12 cellular contexts compared by ENCODE assay signal in the genomic region with DNA sequence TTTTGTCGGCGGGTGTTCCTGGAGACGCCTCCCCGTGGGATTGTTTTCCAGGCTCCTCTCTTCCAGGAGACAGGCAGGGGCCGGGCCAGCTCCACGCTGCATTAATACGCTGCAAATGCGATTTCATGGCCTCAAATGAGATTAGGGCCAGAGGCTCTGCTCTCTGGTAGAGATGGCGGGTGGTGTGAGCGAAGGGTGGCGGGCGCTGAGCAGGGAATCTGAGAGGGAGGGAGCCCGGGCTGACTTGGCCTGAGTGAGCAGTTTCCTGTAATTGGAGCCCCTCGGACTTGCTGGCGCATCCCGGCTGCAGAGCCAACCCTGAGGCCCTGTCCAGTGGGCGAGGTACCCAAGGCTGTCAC. TPM values are rescaled to one million over a fixed set of nuclear protein-coding genes. Genes with fewer than 3 reads are reported as not detected.
A peak's percentile ranks its signal among the peaks of the same experiment; 100 is the strongest.
DNase-seq lines count a peak whose midpoint lies in the region; ATAC-seq and TF ChIP-seq lines count a peak whose summit lies in the region.
"Had no signal": no experiment of that assay in that cellular context is flagged by ENCODE, and none has a peak within 500 bp of the region (broad histone marks: within the 10 kb centered on the region; RNA-seq: fewer than 3 reads in every experiment).

No MANE protein-coding gene starts in this region.

- ATAC-seq in stimulated activated memory B cell treated with anti-CD40 and anti-IgM and Interleukin-4, amounts not matched to agents 10 μg/mL and 1 μg/mL and 100 μg/mL, for 72 hours: no peak

- no peak overlapping the region for H3K4me3 ChIP-seq in endodermal cell (ENCODE audit: low read length)
- H3K4me3 ChIP-seq: tibial nerve had no signal

- H3K27ac Mint-ChIP-seq in endodermal cell: no peak overlapping the region
- no peak overlapping the region for H3K27ac Mint-ChIP-seq in stimulated activated memory B cell treated with anti-CD40 and anti-IgM and Interleukin-4, amounts not matched to agents 10 μg/mL and 1 μg/mL and 100 μg/mL, for 72 hours

- no peaks in the 10 kb centered on the region for H3K9me3 ChIP-seq in endodermal cell (ENCODE audit: control insufficient read depth, low read length)
- H3K9me3 ChIP-seq: tibial nerve had no signal

- H3K27ac ChIP-seq in endodermal cell (ENCODE audit: low read depth, low read length) (peak overlapping the region; percentile 79), substantia nigra (ENCODE audit: low read depth, low read length, poor library complexity, severe bottlenecking) (no peak overlapping the region)
- H3K27ac ChIP-seq: tibial nerve had no signal

- H3K4me1 ChIP-seq in endodermal cell (ENCODE audit: control insufficient read depth, insufficient read depth, low read length): peaks cover 7% of the 10 kb centered on the region

- H3K9me3 Mint-ChIP-seq in endodermal cell: no peaks in the 10 kb centered on the region
- H3K9me3 Mint-ChIP-seq in stimulated activated memory B cell treated with anti-CD40 and anti-IgM and Interleukin-4, amounts not matched to agents 10 μg/mL and 1 μg/mL and 100 μg/mL, for 72 hours: no peaks in the 10 kb centered on the region

- H3K36me3 ChIP-seq in endodermal cell (ENCODE audit: control insufficient read depth, insufficient read depth, low read length): no peaks in the 10 kb centered on the region
- H3K36me3 ChIP-seq: tibial nerve had no signal

- TF ChIP-seq CTCF in endodermal cell (conservative IDR thresholded peaks at IDR 0.05): no peak

- H3K27me3 ChIP-seq in endodermal cell (ENCODE audit: control insufficient read depth, insufficient read depth, low read length, poor library complexity, severe bottlenecking): no peaks in the 10 kb centered on the region

- no peak overlapping the region for H3K4me3 Mint-ChIP-seq in endodermal cell
- H3K4me3 Mint-ChIP-seq in stimulated activated memory B cell treated with anti-CD40 and anti-IgM and Interleukin-4, amounts not matched to agents 10 μg/mL and 1 μg/mL and 100 μg/mL, for 72 hours: no peak overlapping the region

- DNase-seq in NCI-H146 (lab: John Stamatoyannopoulos, UW): peak; percentile 50
- no peak for DNase-seq in NCI-H146 treated with DMSO at 0.1 percent for 48 hours (lab: John Stamatoyannopoulos, UW; ENCODE audit: unreplicated experiment)
- DNase-seq in NCI-H524 (lab: John Stamatoyannopoulos, UW): peak; percentile 88 to 93
- DNase-seq in endodermal cell: peak; percentile 63
- DNase-seq in retina: peak; percentile 69
- DNase-seq in SIG-M5 treated with dmso at 0.1 percent for 504 hours (lab: John Stamatoyannopoulos, UW; ENCODE audit: unreplicated experiment): no peak
- DNase-seq in substantia nigra (lab: John Stamatoyannopoulos, UW): no peak
- DNase-seq: Calu3, MM.1S, T-helper 9 cell had no signal

- peaks cover 35% of the 10 kb centered on the region for H3K27me3 Mint-ChIP-seq in endodermal cell (ENCODE audit: insufficient read depth)
- H3K27me3 Mint-ChIP-seq in stimulated activated memory B cell treated with anti-CD40 and anti-IgM and Interleukin-4, amounts not matched to agents 10 μg/mL and 1 μg/mL and 100 μg/mL, for 72 hours: peaks cover 43% of the 10 kb centered on the region

- 53 to 78% methylated on average over 8 to 17 of the region's 17 CpGs for WGBS in endodermal cell (ENCODE audit: insufficient coverage in 1 of 2, insufficient read length in 1 of 2), 2 experiments

- H3K36me3 Mint-ChIP-seq in endodermal cell (ENCODE audit: low read depth): no peaks in the 10 kb centered on the region
- H3K36me3 Mint-ChIP-seq in stimulated activated memory B cell treated with anti-CD40 and anti-IgM and Interleukin-4, amounts not matched to agents 10 μg/mL and 1 μg/mL and 100 μg/mL, for 72 hours: no peaks in the 10 kb centered on the region

- peaks cover 19% of the 10 kb centered on the region for H3K4me1 Mint-ChIP-seq in endodermal cell
- no peaks in the 10 kb centered on the region for H3K4me1 Mint-ChIP-seq in stimulated activated memory B cell treated with anti-CD40 and anti-IgM and Interleukin-4, amounts not matched to agents 10 μg/mL and 1 μg/mL and 100 μg/mL, for 72 hours

- H3K9ac ChIP-seq in endodermal cell (ENCODE audit: extremely low read depth, low read length, poor library complexity, severe bottlenecking): no peak overlapping the region

RNA-seq across cellular contexts. Expression of a gene that starts 7.4 kb away (rescaled TPM):
- total RNA-seq in endodermal cell: 1 to 10 TPM; 2.8 to 3.5 TPM
- 4.3 TPM for polyA plus RNA-seq in endodermal cell (2013, experiment 1 of 2)
- 2.9 TPM for polyA plus RNA-seq in endodermal cell (2013, experiment 2 of 2)
- total RNA-seq: tibial nerve had no signal

RNA-seq across cellular contexts. Expression of a gene that starts 26.1 kb away (rescaled TPM):
- total RNA-seq in endodermal cell: 10 to 100 TPM; 18.2 to 26.2 TPM
- polyA plus RNA-seq in endodermal cell (2013, experiment 1 of 2): 25.5 TPM
- polyA plus RNA-seq in endodermal cell (2013, experiment 2 of 2): 24.2 TPM

RNA-seq across cellular contexts. Expression of a gene that starts 55.2 kb away (rescaled TPM):
- total RNA-seq in endodermal cell: under 1 TPM in 1 of 2 donors, not detected in 1; 0.29 TPM
- polyA plus RNA-seq in endodermal cell (2013, experiment 1 of 2): 2.7 TPM
- polyA plus RNA-seq in endodermal cell (2013, experiment 2 of 2): 2.9 TPM
- total RNA-seq: Calu3 had no signal

Comparison
In these comparisons a context has a peak if more than half of its experiments do, and no peak if none do; other contexts are left out.
1. DNase-seq: peak in NCI-H146 (single experiment), NCI-H524 (2 of 2), endodermal cell (single experiment) and retina (single experiment); none in NCI-H146 treated with DMSO at 0.1 percent for 48 hours (single experiment), SIG-M5 treated with dmso at 0.1 percent for 504 hours (single experiment) and substantia nigra (0 of 49).